9 cellular contexts compared by ENCODE assay signal in the genomic region with DNA sequence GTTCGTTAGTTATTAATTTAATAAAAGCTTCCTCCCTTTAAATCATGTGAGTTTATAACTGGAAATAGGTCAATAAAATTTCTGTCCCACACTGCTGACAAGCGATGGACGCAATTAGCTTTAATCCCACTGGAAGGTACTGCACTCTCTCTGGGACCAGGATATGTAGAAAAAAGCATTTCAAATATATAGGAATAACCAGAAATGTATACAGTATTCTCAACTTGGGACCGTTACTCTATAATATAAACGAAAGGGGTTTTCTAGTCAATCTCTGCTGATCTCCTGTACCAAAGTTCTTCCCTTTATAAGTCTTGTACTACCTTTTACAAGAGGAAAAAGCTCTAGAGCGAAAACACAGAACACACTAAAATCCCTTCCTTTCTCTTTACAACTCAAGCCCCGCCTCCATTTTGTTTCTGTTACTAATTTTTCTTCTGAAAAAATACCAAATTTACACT. TPM values are rescaled to one million over a fixed set of nuclear protein-coding genes. Genes with fewer than 3 reads are reported as not detected.
DNase-seq lines count a peak whose midpoint lies in the region; ATAC-seq, FAIRE-seq and TF ChIP-seq lines count a peak whose summit lies in the region.
"Had no signal": no experiment of that assay in that cellular context is flagged by ENCODE, and none has a peak within 500 bp of the region (broad histone marks: within the 10 kb centered on the region; RNA-seq: fewer than 3 reads in every experiment).

No MANE protein-coding gene starts in this region.

- peak; percentile 61 for FAIRE-seq in islet of Langerhans (lab: Jason Lieb, UNC)

- no peak for TF ChIP-seq POLR2A in transverse colon (IDR thresholded peaks at IDR 0.05)

- intact Hi-C loops in transverse colon (cut with DNase I; ENCODE audit: low total_unique reads): loop anchor here (2.0 to 10.0 kb wide), 2 partner anchors 69 to 151 kb away; a partner anchor contains a TSS

- H3K9ac ChIP-seq in adipocyte (ENCODE audit: low read length): peak overlapping the region; percentile 100

- in situ Hi-C loops in transverse colon (cut with MboI; ENCODE audit: low pct_ligation_motif_present in 1 of 4, low pct_unique_long_range_greater_than_20kb in 1 of 4, low sequenced_read_pairs in 3 of 4): loop anchor here in 1 of 4 donors (5.0 to 25.0 kb wide), 2 partner anchors 149 to 479 kb away; a partner anchor contains a TSS

- peak; percentile 23 for DNase-seq in AG10803 (ENCODE audit: low read depth)
- peak; percentile 66 for DNase-seq in HT-29 (ENCODE audit: low spot score)
- DNase-seq in adipocyte (ENCODE audit: low read depth): peak; percentile 69
- DNase-seq in transverse colon: no peak
- no peak for DNase-seq in stimulated activated naive CD8-positive, alpha-beta T cell treated with anti-CD3 and anti-CD28 coated beads, Interleukin-15, amount 100 ng/mL, for 72 hours
- DNase-seq in mesothelial cell of epicardium (ENCODE audit: low spot score in 2 of 2, unreplicated experiment in 2 of 2): no peak
- no peak for DNase-seq in DMS153 (lab: John Stamatoyannopoulos, UW)

- no peaks in the 10 kb centered on the region for H3K9me3 ChIP-seq in adipocyte (ENCODE audit: control insufficient read depth, low read length)
- H3K9me3 ChIP-seq in transverse colon: no peaks in the 10 kb centered on the region

- H3K4me1 Mint-ChIP-seq in stimulated activated naive CD8-positive, alpha-beta T cell treated with anti-CD3 and anti-CD28 coated beads, Interleukin-15, amount 100 ng/mL, for 72 hours: peaks cover 6% of the 10 kb centered on the region
- peaks cover 10% of the 10 kb centered on the region for H3K4me1 Mint-ChIP-seq in mesothelial cell of epicardium

- H3K27me3 Mint-ChIP-seq in stimulated activated naive CD8-positive, alpha-beta T cell treated with anti-CD3 and anti-CD28 coated beads, Interleukin-15, amount 100 ng/mL, for 72 hours: no peaks in the 10 kb centered on the region
- no peaks in the 10 kb centered on the region for H3K27me3 Mint-ChIP-seq in mesothelial cell of epicardium (ENCODE audit: low read depth)
- H3K27me3 Mint-ChIP-seq: memory B cell had no signal

- TF ChIP-seq CTCF in AG10803 (conservative IDR thresholded peaks at IDR 0.05; ENCODE audit: low read length) (no peak), transverse colon (IDR thresholded peaks at IDR 0.05) (peak in 1 of 5 experiments; percentile 3), mesothelial cell of epicardium (IDR thresholded peaks at IDR 0.05; ENCODE audit: unreplicated experiment) (no peak)

- H3K36me3 Mint-ChIP-seq in mesothelial cell of epicardium: peaks cover 3% of the 10 kb centered on the region

- H3K4me3 ChIP-seq in AG10803 (ENCODE audit: low read length) (peak overlapping the region; percentile 79), adipocyte (ENCODE audit: low read length) (peak overlapping the region; percentile 96), transverse colon (peak overlapping the region; percentile 6 to 93 (median 88))

- 0 to 2% methylated on average over 7 of the region's 7 CpGs for WGBS in transverse colon (ENCODE audit: low coverage in 1 of 2), 2 donors

- H3K27me3 ChIP-seq in adipocyte (replicated peaks; ENCODE audit: control insufficient read depth, insufficient read depth, low read length): no peaks in the 10 kb centered on the region
- H3K27me3 ChIP-seq in transverse colon: no peaks in the 10 kb centered on the region

- H3K27ac ChIP-seq in transverse colon: peak overlapping the region; percentile 98 to 100 (median 100)

- TF ChIP-seq EP300 in transverse colon (IDR thresholded peaks at IDR 0.05; ENCODE audit: low read depth): no peak

- no peak overlapping the region for H3K27ac Mint-ChIP-seq in stimulated activated naive CD8-positive, alpha-beta T cell treated with anti-CD3 and anti-CD28 coated beads, Interleukin-15, amount 100 ng/mL, for 72 hours
- H3K27ac Mint-ChIP-seq in mesothelial cell of epicardium: no peak overlapping the region
- H3K27ac Mint-ChIP-seq: memory B cell had no signal

- H3K36me3 ChIP-seq in adipocyte (ENCODE audit: control insufficient read depth, insufficient read depth, low read length, severe bottlenecking) (no peaks in the 10 kb centered on the region), transverse colon (no peaks in the 10 kb centered on the region)

- no peak for ATAC-seq in stimulated activated naive CD8-positive, alpha-beta T cell treated with anti-CD3 and anti-CD28 coated beads, Interleukin-15, amount 100 ng/mL, for 72 hours

- H3K9me3 Mint-ChIP-seq in stimulated activated naive CD8-positive, alpha-beta T cell treated with anti-CD3 and anti-CD28 coated beads, Interleukin-15, amount 100 ng/mL, for 72 hours: no peaks in the 10 kb centered on the region
- no peaks in the 10 kb centered on the region for H3K9me3 Mint-ChIP-seq in mesothelial cell of epicardium
- H3K9me3 Mint-ChIP-seq: memory B cell had no signal

- H3K4me1 ChIP-seq in adipocyte (ENCODE audit: control insufficient read depth, insufficient read depth, low read length) (peaks cover 29% of the 10 kb centered on the region), transverse colon (peaks cover 21 to 33% (median 28%) of the 10 kb centered on the region in 4 donors)

- no peak overlapping the region for H3K4me3 Mint-ChIP-seq in stimulated activated naive CD8-positive, alpha-beta T cell treated with anti-CD3 and anti-CD28 coated beads, Interleukin-15, amount 100 ng/mL, for 72 hours
- H3K4me3 Mint-ChIP-seq in mesothelial cell of epicardium: no peak overlapping the region
- H3K4me3 Mint-ChIP-seq: memory B cell had no signal

RNA-seq across cellular contexts. Expression of a gene that starts 1.8 kb away (rescaled TPM):
- total RNA-seq in HT-29 (2014; rRNA removed; shearing (Covaris generic)): 14.6 and 16.1 TPM in 2 replicates
- total RNA-seq in transverse colon (10 to 100 TPM in 3 of 4 donors, 1 to 10 TPM in 1; 8.6 to 27.3 (median 16.9) TPM), mesothelial cell of epicardium (21.4 to 23.1 TPM (median 21.7 TPM) in 3 replicates)

Comparison
In these comparisons a context has a peak if more than half of its experiments do, and no peak if none do; other contexts are left out.
1. DNase-seq: peak in AG10803 (single experiment), HT-29 (single experiment) and adipocyte (single experiment); none in transverse colon (single experiment), stimulated activated naive CD8-positive, alpha-beta T cell treated with anti-CD3 and anti-CD28 coated beads, Interleukin-15, amount 100 ng/mL, for 72 hours (0 of 2), mesothelial cell of epicardium (0 of 2) and DMS153 (single experiment).
2. Peak in every context shown above with its lines, with median percentiles within 50 percentile points of each other: H3K4me3 ChIP-seq.